ENCODE assay signal across 7 cellular contexts in genomic region chr13:112616586-112617381, GRCh38. TPM values are rescaled to one million over a fixed set of nuclear protein-coding genes. Genes with fewer than 3 reads are reported as not detected.
DNase-seq lines count a peak whose midpoint lies in the region; ATAC-seq, FAIRE-seq and TF ChIP-seq lines count a peak whose summit lies in the region.

No MANE protein-coding gene starts in this region.

- no peak overlapping the region for H3K4me3 ChIP-seq in thoracic aorta

- no peaks in the 10 kb centered on the region for H3K9me3 ChIP-seq in thoracic aorta

- H3K27ac ChIP-seq in thoracic aorta = no peak overlapping the region

- no peak for DNase-seq in D721Med (ENCODE audit: insufficient read length, low spot score)
- DNase-seq in HuH-7.5 (ENCODE audit: low spot score) = peak; percentile 52
- peak; percentile 22 for DNase-seq in UCSD-AML1 (lab: John Stamatoyannopoulos, UW; ENCODE audit: unreplicated experiment)
- no peak for DNase-seq in left cardiac atrium
- no peak for DNase-seq in thoracic aorta (ENCODE audit: low spot score)

- TF ChIP-seq CTCF in D721Med (IDR thresholded peaks at IDR 0.05; ENCODE audit: insufficient read depth, missing control alignments) (peak; percentile 39), thoracic aorta (IDR thresholded peaks at IDR 0.05) (peak; percentile 24)

- H3K36me3 ChIP-seq in thoracic aorta = no peaks in the 10 kb centered on the region

- ATAC-seq in GM18870 (IDR thresholded peaks at IDR 0.05; ENCODE audit: unreplicated experiment) (peak; percentile 61), left cardiac atrium (peak; percentile 50 to 65), thoracic aorta (ENCODE audit: insufficient number of reproducible peaks, low FRiP score, low read depth) (no peak), HG02571 (IDR thresholded peaks at IDR 0.05; ENCODE audit: unreplicated experiment) (no peak)

- H3K4me1 ChIP-seq in thoracic aorta (ENCODE audit: control insufficient read depth in 1 of 2, low read depth in 2 of 2) = no peaks in the 10 kb centered on the region

- intact Hi-C loops in left cardiac atrium (cut with DNase I) = loop anchor here in 1 of 2 donors (10.0 kb wide), 1 partner anchor 258 kb away; no protein-coding TSS in a partner anchor

- no peak for FAIRE-seq in D721Med (lab: Jason Lieb, UNC)

- H3K27me3 ChIP-seq in thoracic aorta (replicated peaks; ENCODE audit: insufficient read depth) = no peaks in the 10 kb centered on the region

RNA-seq across cellular contexts. Expression of gene TUBGCP3, which starts 28.8 kb away (rescaled TPM):
- 10 to 100 TPM; 18.6 to 19.5 TPM for total RNA-seq in left cardiac atrium
- 10 to 100 TPM; 31.0 to 32.9 TPM for total RNA-seq in thoracic aorta

Comparison
In these comparisons a context has a peak if more than half of its experiments do, and no peak if none do; other contexts are left out.
1. DNase-seq: peak in HuH-7.5 (single experiment) and UCSD-AML1 (single experiment); none in D721Med (single experiment), left cardiac atrium (single experiment) and thoracic aorta (single experiment).
2. ATAC-seq: peak in GM18870 (single experiment) and left cardiac atrium (2 of 2); none in thoracic aorta (single experiment) and HG02571 (single experiment).